ENCODE assay signal across 8 cellular contexts in genomic region chr5:1593785-1594335, GRCh38.
DNase-seq lines count a peak whose midpoint lies in the region; ATAC-seq, FAIRE-seq and TF ChIP-seq lines count a peak whose summit lies in the region.
"Not testable (repeated sequence)": the region's sequence is repeated elsewhere in the genome, so short reads cannot be mapped to it uniquely, and the experiment has no call there.

No MANE protein-coding gene starts in this region.

- H3K4me3 ChIP-seq in BE2C (ENCODE audit: low read depth, low read length) (peak overlapping the region; percentile 77), astrocyte of the cerebellum (ENCODE audit: low read depth, low read length) (peak overlapping the region; percentile 42), mesodermal cell (ENCODE audit: extremely low read depth, insufficient read depth, low read length, poor library complexity, severe bottlenecking) (peak overlapping the region; percentile 63), skin epidermis (peak overlapping the region; percentile 25 to 57 (median 34))

- not testable (repeated sequence) for TF ChIP-seq CTCF in BE2C (IDR thresholded peaks at IDR 0.05; ENCODE audit: low read depth, low read length); RWPE1 (conservative IDR thresholded peaks at IDR 0.05; ENCODE audit: low read depth); astrocyte of the cerebellum (IDR thresholded peaks at IDR 0.05; ENCODE audit: low read depth, low read length, missing control alignments)

- DNase-seq in BE2C; RWPE1 (ENCODE audit: low spot score); astrocyte of the cerebellum (ENCODE audit: low read depth): not testable (repeated sequence)
- peak; percentile 14 to 28 for DNase-seq in frontal cortex (ENCODE audit: low spot score in 2 of 2)

- ATAC-seq in GM19455 (IDR thresholded peaks at IDR 0.05; ENCODE audit: unreplicated experiment) (peak; percentile 17), HG03097 (IDR thresholded peaks at IDR 0.05; ENCODE audit: low FRiP score, unreplicated experiment) (peak; percentile 14)

- not testable (repeated sequence) for H3K27me3 ChIP-seq in BE2C

- FAIRE-seq in frontal cortex (lab: Jason Lieb, UNC): not testable (repeated sequence)

- WGBS in mesodermal cell (ENCODE audit: insufficient coverage in 2 of 2), 2 experiments: 1 to 9% methylated on average over 15 to 22 of the region's 32 CpGs

- in situ Hi-C loops in astrocyte of the cerebellum (cut with HindIII; ENCODE audit: low sequenced_read_pairs): not testable (repeated sequence)

- POLR2A ChIA-PET in RWPE1 (lab: Yijun Ruan, JAX; ENCODE audit: low non-redundant PET): not testable (repeated sequence)

- H3K36me3 ChIP-seq in BE2C: not testable (repeated sequence)
- H3K36me3 ChIP-seq in mesodermal cell (ENCODE audit: control insufficient read depth, insufficient read depth, low read length): peaks cover 18% of the 10 kb centered on the region

- H3K27ac ChIP-seq in RWPE1: peak overlapping the region; percentile 56
- H3K27ac ChIP-seq in mesodermal cell (ENCODE audit: low read depth, low read length, severe bottlenecking): not testable (repeated sequence)
- peak overlapping the region in 14 of 21 experiments; percentile 1 to 77 (median 47) for H3K27ac ChIP-seq in skin epidermis

- H3K4me1 ChIP-seq in BE2C; mesodermal cell (ENCODE audit: control insufficient read depth, insufficient read depth, low read length, poor library complexity, severe bottlenecking): not testable (repeated sequence)

- CTCF ChIA-PET in RWPE1 (lab: Yijun Ruan, JAX): interaction anchor here (0.6 to 0.7 kb wide), 2 partner anchors 9 to 27 kb away, joined by 3 to 5 read pairs; no protein-coding TSS in a partner anchor

- H3K9me3 ChIP-seq in BE2C; mesodermal cell (ENCODE audit: control insufficient read depth, low read length): not testable (repeated sequence)
